8 cellular contexts compared by ENCODE assay signal in genomic region chr12:132614861-132615578, GRCh38. TPM values are rescaled to one million over a fixed set of nuclear protein-coding genes. Genes with fewer than 3 reads are reported as not detected.
DNase-seq lines count a peak whose midpoint lies in the region; ATAC-seq, FAIRE-seq and TF ChIP-seq lines count a peak whose summit lies in the region.

No MANE protein-coding gene starts in this region.

- no peak for FAIRE-seq in RCC 7860 (lab: Jason Lieb, UNC)

- peaks cover 49% of the 10 kb centered on the region for H3K27me3 Mint-ChIP-seq in neural progenitor cell (ENCODE audit: insufficient read depth, low read depth)

- no peaks in the 10 kb centered on the region for H3K4me1 ChIP-seq in neural progenitor cell

- H3K4me1 Mint-ChIP-seq in neural progenitor cell: peaks cover 23% of the 10 kb centered on the region

- DNase-seq in RCC 7860 (ENCODE audit: low spot score) (peak; percentile 63), fibroblast of pulmonary artery (ENCODE audit: low read depth) (peak; percentile 89), neural progenitor cell (ENCODE audit: low spot score) (peak; percentile 85), stromal cell of bone marrow (ENCODE audit: low read depth) (peak; percentile 73)
- DNase-seq in activated T-cell treated with anti-CD3 and anti-CD28 coated beads, Interleukin-2, amount 50 U/mL, for 48 hours: peak; percentile 86 to 88

- H3K27ac Mint-ChIP-seq in neural progenitor cell: no peak overlapping the region

- no peaks in the 10 kb centered on the region for H3K36me3 ChIP-seq in neural progenitor cell

- H3K36me3 Mint-ChIP-seq in neural progenitor cell: peaks cover 2% of the 10 kb centered on the region

- H3K9me3 ChIP-seq in neural progenitor cell (ENCODE audit: low read depth): peaks cover 9% of the 10 kb centered on the region

- peaks cover 26% of the 10 kb centered on the region for H3K9me3 Mint-ChIP-seq in neural progenitor cell

- no peaks in the 10 kb centered on the region for H4K20me1 ChIP-seq in neural progenitor cell (ENCODE audit: low read depth)

- no peak for TF ChIP-seq POLR2A in GM18505 (IDR thresholded peaks at IDR 0.05; ENCODE audit: borderline replicate concordance, extremely low read depth, insufficient read depth, insufficient read length)

- no peak overlapping the region for H3K27ac ChIP-seq in neural progenitor cell

- no peak overlapping the region for H2AFZ ChIP-seq in neural progenitor cell (replicated peaks)

- no peak overlapping the region for H3K4me3 Mint-ChIP-seq in neural progenitor cell

- H3K79me2 ChIP-seq in neural progenitor cell (ENCODE audit: low read depth): no peaks in the 10 kb centered on the region

- ATAC-seq in GM18505 (IDR thresholded peaks at IDR 0.05; ENCODE audit: unreplicated experiment): no peak

- H3F3A ChIP-seq in neural progenitor cell (ENCODE audit: low read depth): no peaks in the 10 kb centered on the region

- H3K27me3 ChIP-seq in neural progenitor cell: peaks cover 100% of the 10 kb centered on the region

- H3K4me2 ChIP-seq in neural progenitor cell: no peak overlapping the region

- H3K4me3 ChIP-seq in fibroblast of pulmonary artery (replicated peaks; ENCODE audit: low read depth, low read length) (no peak overlapping the region), neural progenitor cell (no peak overlapping the region)

- no peak overlapping the region for H3K9ac ChIP-seq in neural progenitor cell

- TF ChIP-seq CTCF in GM12874 (IDR thresholded peaks at IDR 0.05; ENCODE audit: insufficient read depth, low read depth, low read length) (peak; percentile 86), LNCAP (IDR thresholded peaks at IDR 0.05) (peak; percentile 86), fibroblast of pulmonary artery (IDR thresholded peaks at IDR 0.05; ENCODE audit: low read length, missing control alignments) (peak; percentile 93), neural progenitor cell (IDR thresholded peaks at IDR 0.05) (peak; percentile 94)

RNA-seq across cellular contexts. Expression of gene P2RX2, which starts 3.6 kb away (rescaled TPM):
- 0.15 TPM in 1 of 2 replicates, not detected in the other for total RNA-seq in neural progenitor cell (ENCODE audit: low replicate concordance)

RNA-seq across cellular contexts. Expression of gene LRCOL1, which starts 4.6 kb away (rescaled TPM):
- 0.34 TPM in 1 of 2 replicates, not detected in the other for total RNA-seq in neural progenitor cell (ENCODE audit: low replicate concordance)
